9 cellular contexts compared by ENCODE assay signal in the genomic region with DNA sequence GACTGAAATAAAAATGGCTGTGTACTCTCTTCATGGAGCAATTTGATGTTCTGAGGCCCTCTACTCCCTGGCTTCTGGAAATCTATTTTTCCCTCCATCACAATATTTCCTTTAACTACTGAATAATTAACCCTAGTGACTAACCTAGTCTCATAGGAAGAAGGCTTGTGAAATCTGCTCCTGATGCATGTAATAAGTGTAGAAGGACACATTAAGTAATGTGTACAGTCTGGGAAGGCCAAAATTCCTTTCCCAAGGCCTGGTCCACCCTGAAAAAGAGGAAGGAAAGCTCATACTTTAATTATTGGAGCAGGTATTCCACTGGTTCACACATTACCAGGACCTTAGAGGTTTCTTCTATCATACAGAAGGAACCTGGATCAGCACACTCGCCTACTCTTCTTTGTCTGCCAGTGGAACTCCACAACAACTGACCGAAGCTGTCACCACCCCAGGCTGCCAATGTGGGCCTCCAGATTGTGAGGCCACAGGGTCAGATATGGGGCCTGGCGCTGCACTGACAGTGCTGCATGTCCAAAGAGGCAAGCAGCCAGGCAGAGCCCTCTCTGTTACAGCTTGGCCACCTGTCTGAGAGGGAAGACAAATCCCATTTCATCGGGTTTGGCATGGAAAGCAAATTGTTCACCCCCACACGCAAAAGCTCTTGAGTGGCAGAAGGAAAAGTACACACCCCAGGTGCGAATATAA. TPM values are rescaled to one million over a fixed set of nuclear protein-coding genes. Genes with fewer than 3 reads are reported as not detected.
A peak's percentile ranks its signal among the peaks of the same experiment; 100 is the strongest.
DNase-seq lines count a peak whose midpoint lies in the region; ATAC-seq and TF ChIP-seq lines count a peak whose summit lies in the region.
"Had no signal": no experiment of that assay in that cellular context is flagged by ENCODE, and none has a peak within 500 bp of the region (broad histone marks: within the 10 kb centered on the region; RNA-seq: fewer than 3 reads in every experiment).

No MANE protein-coding gene starts in this region.

- DNase-seq in G401 (ENCODE audit: low spot score) (peak; percentile 94), SW480 (ENCODE audit: low spot score) (peak; percentile 32), epithelial cell of proximal tubule (ENCODE audit: low read depth) (peak; percentile 76), SIG-M5 treated with dmso at 0.1 percent for 504 hours (lab: John Stamatoyannopoulos, UW; ENCODE audit: unreplicated experiment) (no peak), left lobe of liver (ENCODE audit: low spot score) (no peak)
- no peak for DNase-seq in naive thymus-derived CD4-positive, alpha-beta T cell
- DNase-seq in activated CD4-positive, CD25-positive, alpha-beta regulatory T cell treated with anti-CD3 and anti-CD28 coated beads, Interleukin-2, amount 50 U/mL, for 72 hours, result no peak
- DNase-seq: nephron progenitor cell had no signal

- H3K4me1 Mint-ChIP-seq in naive thymus-derived CD4-positive, alpha-beta T cell, result peaks cover 48 to 88% (median 67%) of the 10 kb centered on the region in 7 donors

- peak overlapping the region in 1 of 10 donors; percentile 40 for H3K4me3 Mint-ChIP-seq in naive thymus-derived CD4-positive, alpha-beta T cell
- H3K4me3 Mint-ChIP-seq: nephron progenitor cell had no signal

- no peaks in the 10 kb centered on the region for H3K9me3 Mint-ChIP-seq in naive thymus-derived CD4-positive, alpha-beta T cell
- H3K9me3 Mint-ChIP-seq: nephron progenitor cell had no signal

- H3K9me3 ChIP-seq in naive thymus-derived CD4-positive, alpha-beta T cell (ENCODE audit: control insufficient read depth in 2 of 3, low read length in 3 of 3), result no peaks in the 10 kb centered on the region

- CTCF ChIA-PET in naive thymus-derived CD4-positive, alpha-beta T cell (lab: Charles Lee), result interaction anchor here (2.0 kb wide), 1 partner anchor 12 kb away, joined by 4 read pairs; no protein-coding TSS in a partner anchor

- TF ChIP-seq CTCF in epithelial cell of proximal tubule (conservative IDR thresholded peaks at IDR 0.05; ENCODE audit: low read depth, low read length), result no peak

- H3K27me3 ChIP-seq in naive thymus-derived CD4-positive, alpha-beta T cell (ENCODE audit: control insufficient read depth in 2 of 2, insufficient read depth in 2 of 2, low read length in 2 of 2), result no peaks in the 10 kb centered on the region

- no peaks in the 10 kb centered on the region for H3K36me3 ChIP-seq in naive thymus-derived CD4-positive, alpha-beta T cell (ENCODE audit: control insufficient read depth in 2 of 3, insufficient read depth in 3 of 3, low read length in 3 of 3)

- no peak for ATAC-seq in naive thymus-derived CD4-positive, alpha-beta T cell
- ATAC-seq in GM21526 (IDR thresholded peaks at IDR 0.05; ENCODE audit: low FRiP score, unreplicated experiment) (no peak), left lobe of liver (no peak)

- H3K27me3 Mint-ChIP-seq in naive thymus-derived CD4-positive, alpha-beta T cell, result no peaks in the 10 kb centered on the region

- no peak overlapping the region for H3K27ac ChIP-seq in naive thymus-derived CD4-positive, alpha-beta T cell (ENCODE audit: low read depth, low read length)

- no peak overlapping the region for H3K4me3 ChIP-seq in epithelial cell of proximal tubule (ENCODE audit: low read depth, low read length)
- no peak overlapping the region for H3K4me3 ChIP-seq in naive thymus-derived CD4-positive, alpha-beta T cell (ENCODE audit: low read length)

- H3K36me3 Mint-ChIP-seq in naive thymus-derived CD4-positive, alpha-beta T cell, result peaks cover 0 to 22% (median 0%) of the 10 kb centered on the region in 5 donors

- POLR2A ChIA-PET in naive thymus-derived CD4-positive, alpha-beta T cell (lab: Charles Lee), result no interaction called here

- in situ Hi-C loops in G401 (cut with HindIII; ENCODE audit: low sequenced_read_pairs), result no loop called here

- peak overlapping the region in 5 of 9 donors; percentile 20 to 88 (median 30) for H3K27ac Mint-ChIP-seq in naive thymus-derived CD4-positive, alpha-beta T cell
- H3K27ac Mint-ChIP-seq: nephron progenitor cell had no signal

- H3K4me1 ChIP-seq in naive thymus-derived CD4-positive, alpha-beta T cell (ENCODE audit: control insufficient read depth in 2 of 2, insufficient read depth in 2 of 2, low read length in 2 of 2), result peaks cover 17 to 28% of the 10 kb centered on the region in 2 donors

- intact Hi-C loops in naive thymus-derived CD4-positive, alpha-beta T cell (cut with micrococcal nuclease), result no loop called here

RNA-seq across cellular contexts. Expression of a gene that starts 54.4 kb away (rescaled TPM):
- total RNA-seq in G401 (2014; rRNA removed; shearing (Covaris generic)), result 11.5 and 19.3 TPM in 2 replicates
- 14.3 and 20.2 TPM in 2 replicates for total RNA-seq in epithelial cell of proximal tubule
- total RNA-seq in naive thymus-derived CD4-positive, alpha-beta T cell, result 10 to 100 TPM; 37.5 to 77.0 (median 51.7) TPM
- 10 to 100 TPM; 14.2 to 22.5 TPM for polyA plus RNA-seq in naive thymus-derived CD4-positive, alpha-beta T cell
- total RNA-seq in left lobe of liver, result 9.1 TPM

Comparison
In these comparisons a context has a peak if more than half of its experiments do, and no peak if none do; other contexts are left out.
1. DNase-seq: peak in G401 (single experiment), SW480 (single experiment) and epithelial cell of proximal tubule (single experiment); none in naive thymus-derived CD4-positive, alpha-beta T cell (0 of 9), SIG-M5 treated with dmso at 0.1 percent for 504 hours (single experiment), left lobe of liver (single experiment) and activated CD4-positive, CD25-positive, alpha-beta regulatory T cell treated with anti-CD3 and anti-CD28 coated beads, Interleukin-2, amount 50 U/mL, for 72 hours (single experiment).